8 cellular contexts compared by ENCODE assay signal in genomic region chr5:173055042-173055721, GRCh38. TPM values are rescaled to one million over a fixed set of nuclear protein-coding genes. Genes with fewer than 3 reads are reported as not detected.
DNase-seq lines count a peak whose midpoint lies in the region; ATAC-seq and TF ChIP-seq lines count a peak whose summit lies in the region.

No MANE protein-coding gene starts in this region.

- intact Hi-C loops in breast epithelium (cut with DNase I; ENCODE audit: low total_unique reads): loop anchor here (10.0 kb wide), 1 partner anchor 70 kb away; the partner anchor contains the start of gene ATP6V0E1

- H3K9me3 Mint-ChIP-seq in stimulated activated naive CD8-positive, alpha-beta T cell treated with anti-CD3 and anti-CD28 coated beads, Interleukin-15, Interleukin-2, amounts not matched to agents 100 ng/mL and 50 ng/mL, for 24 hours: no peaks in the 10 kb centered on the region

- no peak for TF ChIP-seq POLR2A in breast epithelium (IDR thresholded peaks at IDR 0.05)

- peaks cover 28% of the 10 kb centered on the region for H3K4me1 Mint-ChIP-seq in stimulated activated naive CD8-positive, alpha-beta T cell treated with anti-CD3 and anti-CD28 coated beads, Interleukin-15, Interleukin-2, amounts not matched to agents 100 ng/mL and 50 ng/mL, for 24 hours (ENCODE audit: low read depth)

- H3K4me1 ChIP-seq in breast epithelium (no peaks in the 10 kb centered on the region), muscle layer of duodenum (ENCODE audit: control insufficient read depth in 1 of 2, insufficient read depth in 2 of 2, low read length in 2 of 2) (peaks cover 7 to 24% of the 10 kb centered on the region in 2 donors)

- H3K4me3 Mint-ChIP-seq in stimulated activated naive CD8-positive, alpha-beta T cell treated with anti-CD3 and anti-CD28 coated beads, Interleukin-15, Interleukin-2, amounts not matched to agents 100 ng/mL and 50 ng/mL, for 24 hours: peak overlapping the region; percentile 88

- H3K27me3 ChIP-seq in breast epithelium (no peaks in the 10 kb centered on the region), muscle layer of duodenum (ENCODE audit: low read depth, low read length) (no peaks in the 10 kb centered on the region)

- ATAC-seq in stimulated activated naive CD8-positive, alpha-beta T cell treated with anti-CD3 and anti-CD28 coated beads, Interleukin-15, Interleukin-2, amounts not matched to agents 100 U/mL and 50 U/mL, for 24 hours: no peak

- peak overlapping the region; percentile 94 for H3K27ac Mint-ChIP-seq in stimulated activated naive CD8-positive, alpha-beta T cell treated with anti-CD3 and anti-CD28 coated beads, Interleukin-15, Interleukin-2, amounts not matched to agents 100 ng/mL and 50 ng/mL, for 24 hours

- no peak for TF ChIP-seq CTCF in breast epithelium (IDR thresholded peaks at IDR 0.05)

- H3K27ac ChIP-seq in breast epithelium (peak overlapping the region; percentile 100), muscle layer of duodenum (ENCODE audit: low read length) (no peak overlapping the region)

- no peaks in the 10 kb centered on the region for H3K27me3 Mint-ChIP-seq in stimulated activated naive CD8-positive, alpha-beta T cell treated with anti-CD3 and anti-CD28 coated beads, Interleukin-15, Interleukin-2, amounts not matched to agents 100 ng/mL and 50 ng/mL, for 24 hours

- H3K4me3 ChIP-seq in breast epithelium (peak overlapping the region; percentile 100), muscle layer of duodenum (ENCODE audit: low read depth in 1 of 2, low read length in 2 of 2) (peak overlapping the region; percentile 79 to 100)

- no peaks in the 10 kb centered on the region for H3K36me3 Mint-ChIP-seq in stimulated activated naive CD8-positive, alpha-beta T cell treated with anti-CD3 and anti-CD28 coated beads, Interleukin-15, Interleukin-2, amounts not matched to agents 100 ng/mL and 50 ng/mL, for 24 hours (ENCODE audit: low read depth)

- H3K36me3 ChIP-seq in breast epithelium: no peaks in the 10 kb centered on the region
- peaks cover 0 to 7% of the 10 kb centered on the region in 2 donors for H3K36me3 ChIP-seq in muscle layer of duodenum (ENCODE audit: control insufficient read depth in 1 of 2, insufficient read depth in 2 of 2, low read length in 2 of 2)

- DNase-seq in stimulated activated naive CD8-positive, alpha-beta T cell treated with anti-CD3 and anti-CD28 coated beads, Interleukin-15, Interleukin-2, amounts not matched to agents 100 U/mL and 50 U/mL, for 24 hours: no peak
- DNase-seq in breast epithelium (ENCODE audit: low spot score in 2 of 2) (no peak), H4 (ENCODE audit: low spot score) (no peak), NCI-H146 (lab: John Stamatoyannopoulos, UW) (no peak), MV-4-11 (lab: John Stamatoyannopoulos, UW) (no peak), NCI-H748 treated with DMSO at 0.1 percent for 48 hours (lab: John Stamatoyannopoulos, UW) (no peak)

- H3K9me3 ChIP-seq in breast epithelium (no peaks in the 10 kb centered on the region), muscle layer of duodenum (ENCODE audit: control insufficient read depth in 1 of 2, low read length in 2 of 2) (no peaks in the 10 kb centered on the region)

RNA-seq across cellular contexts. Expression of gene CREBRF, which starts 1.0 kb away (rescaled TPM):
- 10 to 100 TPM; 51.1 to 77.1 (median 63.8) TPM for total RNA-seq in breast epithelium
- total RNA-seq in H4 (2014; rRNA removed; shearing (Covaris generic)): 4.4 and 7.2 TPM in 2 replicates
